In the genomic region with DNA sequence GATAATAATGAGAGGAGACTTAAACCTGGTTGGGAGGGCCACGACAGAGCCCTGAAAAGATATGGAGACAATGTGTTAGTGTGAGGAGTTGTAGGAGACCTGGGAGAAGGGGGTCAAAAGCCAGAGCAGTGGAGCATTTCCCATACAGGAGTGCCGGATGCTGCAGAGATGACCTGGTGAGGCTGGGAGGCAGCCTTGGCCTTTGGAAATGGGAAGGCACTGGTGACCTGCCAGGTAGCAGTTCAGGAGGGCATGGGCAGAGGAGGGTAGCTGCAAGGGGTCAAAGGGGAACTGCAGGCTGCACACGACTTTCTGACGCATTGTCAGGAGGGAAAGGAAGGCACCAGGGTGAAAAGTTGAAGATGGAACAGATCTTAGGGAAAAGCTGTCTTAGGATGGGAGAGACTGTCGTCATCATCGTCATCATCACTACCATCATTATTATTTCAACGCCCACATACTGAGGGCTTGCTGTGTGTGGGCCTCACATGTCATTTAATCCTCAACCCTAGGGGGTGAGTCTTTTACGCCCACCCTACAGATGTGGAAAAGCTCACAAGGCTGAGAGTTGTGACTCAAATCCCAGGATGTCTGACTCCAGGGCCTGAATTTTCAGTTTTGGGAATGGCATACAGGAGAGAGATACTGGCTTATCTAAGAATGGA, we compare ENCODE assay signal across 19 cellular contexts. TPM values are rescaled to one million over a fixed set of nuclear protein-coding genes. Genes with fewer than 3 reads are reported as not detected.
A peak's percentile ranks its signal among the peaks of the same experiment; 100 is the strongest.
DNase-seq lines count a peak whose midpoint lies in the region; ATAC-seq and TF ChIP-seq lines count a peak whose summit lies in the region.
"Had no signal": no experiment of that assay in that cellular context is flagged by ENCODE, and none has a peak within 500 bp of the region (broad histone marks: within the 10 kb centered on the region; RNA-seq: fewer than 3 reads in every experiment).

No MANE protein-coding gene starts in this region.

- H3K27me3 Mint-ChIP-seq in WTC11 (ENCODE audit: low read depth), result no peaks in the 10 kb centered on the region
- H3K27me3 Mint-ChIP-seq: activated CD4-positive, alpha-beta memory T cell treated with anti-CD3 and anti-CD28 coated beads for 36 hours; CD4-positive, alpha-beta T cell; T-cell had no signal

- DNase-seq in EL (peak; percentile 17), WTC11 (ENCODE audit: low spot score) (no peak), right lobe of liver (peak; percentile 66 to 87 (median 87)), posterior cingulate gyrus (no peak), Right ventricle myocardium superior (no peak)
- DNase-seq: activated CD4-positive, alpha-beta memory T cell treated with anti-CD3 and anti-CD28 coated beads for 36 hours; activated naive CD4-positive, alpha-beta T cell treated with Interleukin-2 at 50 U/mL for 16 hours; activated T-cell treated with anti-CD3 and anti-CD28 coated beads, Interleukin-2, amount 50 U/mL, for 1 hour; CD4-positive, alpha-beta T cell; GDM1; heart right ventricle; NCI-H748 treated with DMSO at 0.1 percent for 48 hours; SIG-M5; stimulated activated CD4-positive, alpha-beta T cell treated with anti-CD3 and anti-CD28 coated beads, Interleukin-1b, Interleukin-23, amount 100 ng/mL, for 48 hours; stimulated activated naive CD4-positive, alpha-beta T cell treated with Interleukin-2 at 50 U/mL for 16 hours; T-cell; tibial artery had no signal

- peaks cover 38% of the 10 kb centered on the region for H3K36me3 Mint-ChIP-seq in WTC11
- H3K36me3 Mint-ChIP-seq: activated CD4-positive, alpha-beta memory T cell treated with anti-CD3 and anti-CD28 coated beads for 36 hours; T-cell had no signal

- no peaks in the 10 kb centered on the region for H3K9me3 Mint-ChIP-seq in WTC11
- H3K9me3 Mint-ChIP-seq: activated CD4-positive, alpha-beta memory T cell treated with anti-CD3 and anti-CD28 coated beads for 36 hours; CD4-positive, alpha-beta T cell; T-cell had no signal

- POLR2A ChIA-PET in WTC11 (lab: Charles Lee), result interaction anchor here (0.5 to 1.3 kb wide), 3 partner anchors 12 to 53 kb away, joined by 4 to 5 read pairs (median 4); partner anchors contain the start of gene ARAP3

- H3K4me1 Mint-ChIP-seq in WTC11, result peaks cover 20% of the 10 kb centered on the region

- 44% methylated on average over 8 of the region's 8 CpGs for WGBS in right lobe of liver (ENCODE audit: insufficient coverage, low coverage, low lambda C conversion rate, missing lambda C conversion rate)

- peak overlapping the region in 1 of 3 donors; percentile 15 for H3K27ac ChIP-seq in right lobe of liver
- H3K27ac ChIP-seq: heart right ventricle, tibial artery, VCaP had no signal

- H3K4me3 ChIP-seq in right lobe of liver, result no peak overlapping the region
- H3K4me3 ChIP-seq: heart right ventricle, tibial artery had no signal

- no peak for TF ChIP-seq POLR2A in right lobe of liver (IDR thresholded peaks at IDR 0.05)

- H3K4me3 Mint-ChIP-seq in WTC11, result no peak overlapping the region
- H3K4me3 Mint-ChIP-seq: activated CD4-positive, alpha-beta memory T cell treated with anti-CD3 and anti-CD28 coated beads for 36 hours; CD4-positive, alpha-beta T cell; T-cell had no signal

- H3K4me1 ChIP-seq in right lobe of liver, result peaks cover 0 to 19% (median 4%) of the 10 kb centered on the region in 4 donors
- H3K4me1 ChIP-seq: tibial artery had no signal

- intact Hi-C loops in right lobe of liver (cut with DNase I), result no loop called here
- intact Hi-C loops in posterior cingulate gyrus (cut with DNase I), result no loop called here
- intact Hi-C loops in Right ventricle myocardium superior (cut with DNase I), result no loop called here

- H3K27ac Mint-ChIP-seq in WTC11, result peak overlapping the region; percentile 69; the same call in 1 of the 2 replicates
- H3K27ac Mint-ChIP-seq: activated CD4-positive, alpha-beta memory T cell treated with anti-CD3 and anti-CD28 coated beads for 36 hours; CD4-positive, alpha-beta T cell had no signal

- TF ChIP-seq CTCF in WTC11 (IDR thresholded peaks at IDR 0.05), result no peak
- no peak for TF ChIP-seq CTCF in right lobe of liver (IDR thresholded peaks at IDR 0.05)

- ATAC-seq in WTC11, result no peak
- peak; percentile 77 to 90 (median 83) for ATAC-seq in right lobe of liver
- no peak for ATAC-seq in HG03045 (IDR thresholded peaks at IDR 0.05; ENCODE audit: unreplicated experiment)
- ATAC-seq in Right ventricle myocardium superior (ENCODE audit: poor library complexity), result no peak
- ATAC-seq: heart right ventricle, T-cell had no signal

- H3K9me3 ChIP-seq in right lobe of liver, result no peaks in the 10 kb centered on the region
- H3K9me3 ChIP-seq: heart right ventricle, tibial artery had no signal

- CTCF ChIA-PET in WTC11 (lab: Charles Lee), result interaction anchor here (0.7 to 2.9 kb wide), 35 partner anchors 9 to 343 kb away, joined by 3 to 29 read pairs (median 4); partner anchors contain the start of genes ARAP3, DELE1, DIAPH1 and FCHSD1

- H3K36me3 ChIP-seq in right lobe of liver, result no peaks in the 10 kb centered on the region

- H3K27me3 ChIP-seq in right lobe of liver, result no peaks in the 10 kb centered on the region
- H3K27me3 ChIP-seq: heart right ventricle, tibial artery had no signal

TF ChIP-seq in WTC11, 78 proteins besides CTCF, POLR2A, EP300 and RAD21 (continues in another document):
- TF ChIP-seq MYBL2 (CRISPR knock-in tag; IDR thresholded peaks at IDR 0.05), result no peak
- no peak for TF ChIP-seq JUN (CRISPR knock-in tag; IDR thresholded peaks at IDR 0.05)
- TF ChIP-seq ZNF532 (CRISPR knock-in tag; IDR thresholded peaks at IDR 0.05; ENCODE audit: borderline replicate concordance), result no peak
- no peak for TF ChIP-seq ZNF281 (CRISPR knock-in tag; IDR thresholded peaks at IDR 0.05)
- TF ChIP-seq, protein P1, sequence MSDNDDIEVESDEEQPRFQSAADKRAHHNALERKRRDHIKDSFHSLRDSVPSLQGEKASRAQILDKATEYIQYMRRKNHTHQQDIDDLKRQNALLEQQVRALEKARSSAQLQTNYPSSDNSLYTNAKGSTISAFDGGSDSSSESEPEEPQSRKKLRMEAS (CRISPR knock-in tag; IDR thresholded peaks at IDR 0.05), result no peak
- no peak for TF ChIP-seq GRHL2 (CRISPR knock-in tag; IDR thresholded peaks at IDR 0.05; ENCODE audit: insufficient replicate concordance, severe bottlenecking)

RNA-seq across cellular contexts. Expression of gene ARAP3, which starts 13.3 kb away (rescaled TPM):
- total RNA-seq in WTC11 (2021), result 51.2 to 60.4 TPM (median 53.4 TPM) in 3 replicates
- total RNA-seq in right lobe of liver, result 1 to 10 TPM; 1.4 to 6.0 (median 3.7) TPM
- 12.5 TPM for total RNA-seq in Right ventricle myocardium superior

RNA-seq across cellular contexts. Expression of gene FCHSD1, which starts 17.5 kb away (rescaled TPM):
- total RNA-seq in WTC11 (2021) (43.6 to 50.3 TPM (median 44.8 TPM) in 3 replicates), right lobe of liver (1 to 10 TPM in 5 of 6 experiments, under 1 TPM in 1; 0.77 to 6.4 (median 3.3) TPM), Right ventricle myocardium superior (2.6 TPM)

RNA-seq across cellular contexts. Expression of gene RELL2, which starts 31.9 kb away (rescaled TPM):
- total RNA-seq in WTC11 (2021) (19.3 to 23.8 TPM (median 21.4 TPM) in 3 replicates), right lobe of liver (1 to 10 TPM in 4 of 6 experiments, under 1 TPM in 2; 0.53 to 2.6 (median 1.2) TPM), Right ventricle myocardium superior (0.86 TPM)

RNA-seq across cellular contexts. Expression of gene HDAC3, which starts 32.1 kb away (rescaled TPM):
- total RNA-seq in WTC11 (2021), result 84.7 to 96.2 TPM (median 94.5 TPM) in 3 replicates
- 10 to 100 TPM; 18.2 to 26.5 (median 23.3) TPM for total RNA-seq in right lobe of liver
- 29.1 TPM for total RNA-seq in Right ventricle myocardium superior

RNA-seq across cellular contexts. Expression of gene DIAPH1, which starts 49.9 kb away (rescaled TPM):
- total RNA-seq in WTC11 (2021) (90.9 to 109 TPM (median 96.0 TPM) in 3 replicates), right lobe of liver (100 to 1,000 TPM in 4 of 6 experiments, 10 to 100 TPM in 2; 93.7 to 114 (median 107) TPM), Right ventricle myocardium superior (32.0 TPM)

Comparison
In these comparisons a context has a peak if more than half of its experiments do, and no peak if none do; other contexts are left out.
1. DNase-seq: peak in EL (single experiment) and right lobe of liver (3 of 3); none in WTC11 (single experiment), posterior cingulate gyrus (0 of 10) and Right ventricle myocardium superior (single experiment).
2. ATAC-seq: peak in right lobe of liver (4 of 4); none in WTC11 (single experiment), HG03045 (single experiment) and Right ventricle myocardium superior (single experiment).